8 cellular contexts compared by ENCODE assay signal in genomic region chr22:30312053-30312452, GRCh38. TPM values are rescaled to one million over a fixed set of nuclear protein-coding genes. Genes with fewer than 3 reads are reported as not detected.
DNase-seq lines count a peak whose midpoint lies in the region; ATAC-seq and TF ChIP-seq lines count a peak whose summit lies in the region.

No MANE protein-coding gene starts in this region.

- H3K36me3 ChIP-seq in heart left ventricle (peaks cover 0 to 8% (median 0%) of the 10 kb centered on the region in 9 donors), adipocyte (ENCODE audit: control insufficient read depth, insufficient read depth, low read length, severe bottlenecking) (peaks cover 13% of the 10 kb centered on the region), right lobe of liver (no peaks in the 10 kb centered on the region), upper lobe of right lung (no peaks in the 10 kb centered on the region)

- no peak for TF ChIP-seq CTCF in heart left ventricle (IDR thresholded peaks at IDR 0.05)
- no peak for TF ChIP-seq CTCF in right lobe of liver (IDR thresholded peaks at IDR 0.05)
- no peak for TF ChIP-seq CTCF in upper lobe of right lung (IDR thresholded peaks at IDR 0.05)

- DNase-seq in heart left ventricle: no peak
- DNase-seq in Right ventricle myocardium superior: no peak
- peak; percentile 55 for DNase-seq in adipocyte (ENCODE audit: low read depth)
- DNase-seq in right lobe of liver: no peak
- DNase-seq in upper lobe of right lung: no peak
- DNase-seq in KBM-7: no peak
- no peak for DNase-seq in SW 1271 (lab: John Stamatoyannopoulos, UW)

- H3K9me3 ChIP-seq in heart left ventricle (no peaks in the 10 kb centered on the region), adipocyte (ENCODE audit: control insufficient read depth, low read length) (no peaks in the 10 kb centered on the region), right lobe of liver (no peaks in the 10 kb centered on the region), upper lobe of right lung (no peaks in the 10 kb centered on the region)

- peak overlapping the region; percentile 6 for H3K9ac ChIP-seq in adipocyte (ENCODE audit: low read length)

- in situ Hi-C loops in KBM-7 (cut with MboI; ENCODE audit: low pct_unique_long_range_greater_than_20kb, low sequenced_read_pairs): no loop called here

- H3K4me3 ChIP-seq in heart left ventricle (no peak overlapping the region), adipocyte (ENCODE audit: low read length) (peak overlapping the region; percentile 14), right lobe of liver (no peak overlapping the region), upper lobe of right lung (no peak overlapping the region)

- ATAC-seq in heart left ventricle: no peak
- no peak for ATAC-seq in Right ventricle myocardium superior (ENCODE audit: poor library complexity)
- ATAC-seq in right lobe of liver: peak in 1 of 4 donors; percentile 5
- no peak for ATAC-seq in upper lobe of right lung
- ATAC-seq in GM19455 (IDR thresholded peaks at IDR 0.05; ENCODE audit: unreplicated experiment): no peak

- intact Hi-C loops in heart left ventricle (cut with DNase I): no loop called here
- intact Hi-C loops in Right ventricle myocardium superior (cut with DNase I): no loop called here
- intact Hi-C loops in right lobe of liver (cut with DNase I): no loop called here
- intact Hi-C loops in upper lobe of right lung (cut with DNase I): no loop called here

- H3K27ac ChIP-seq in heart left ventricle (peak overlapping the region; percentile 14 to 84 (median 66)), right lobe of liver (peak overlapping the region in 2 of 3 donors; percentile 47 to 82), upper lobe of right lung (peak overlapping the region; percentile 89)

- H3K4me1 ChIP-seq in heart left ventricle: peaks cover 22 to 100% (median 67%) of the 10 kb centered on the region in 12 donors
- H3K4me1 ChIP-seq in adipocyte (ENCODE audit: control insufficient read depth, insufficient read depth, low read length): peaks cover 61% of the 10 kb centered on the region
- peaks cover 2 to 72% (median 25%) of the 10 kb centered on the region in 4 donors for H3K4me1 ChIP-seq in right lobe of liver
- peaks cover 88% of the 10 kb centered on the region for H3K4me1 ChIP-seq in upper lobe of right lung

- no peak for TF ChIP-seq POLR2A in heart left ventricle (IDR thresholded peaks at IDR 0.05)
- TF ChIP-seq POLR2A in right lobe of liver (IDR thresholded peaks at IDR 0.05): no peak

- H3K27me3 ChIP-seq in heart left ventricle (no peaks in the 10 kb centered on the region), adipocyte (replicated peaks; ENCODE audit: control insufficient read depth, insufficient read depth, low read length) (no peaks in the 10 kb centered on the region), right lobe of liver (no peaks in the 10 kb centered on the region), upper lobe of right lung (no peaks in the 10 kb centered on the region)

- 87 to 92% (median 90%) methylated on average over 6 of the region's 6 CpGs for WGBS in heart left ventricle, 4 donors
- WGBS in right lobe of liver (ENCODE audit: insufficient coverage, low coverage, low lambda C conversion rate, missing lambda C conversion rate): 72% methylated on average over 4 of the region's 6 CpGs

RNA-seq across cellular contexts. Expression of gene TBC1D10A, which starts 14.7 kb away (rescaled TPM):
- 10 to 100 TPM in 1 of 9 donors, 1 to 10 TPM in 8; 4.3 to 10.1 (median 7.1) TPM for total RNA-seq in heart left ventricle
- 1 to 10 TPM; 4.5 to 9.5 TPM for polyA plus RNA-seq in heart left ventricle
- 6.5 TPM for total RNA-seq in Right ventricle myocardium superior
- 10 to 100 TPM in 3 of 6 experiments, 1 to 10 TPM in 3; 6.6 to 12.6 (median 10.0) TPM for total RNA-seq in right lobe of liver
- total RNA-seq in upper lobe of right lung: 29.6 TPM

RNA-seq across cellular contexts. Expression of gene CASTOR1, which starts 22.7 kb away (rescaled TPM):
- total RNA-seq in heart left ventricle: 10 to 100 TPM in 3 of 9 donors, 1 to 10 TPM in 6; 3.8 to 16.6 (median 7.1) TPM
- 10 to 100 TPM in 1 of 2 donors, 1 to 10 TPM in 1; 7.0 to 10.2 TPM for polyA plus RNA-seq in heart left ventricle
- 5.3 TPM for total RNA-seq in Right ventricle myocardium superior
- total RNA-seq in right lobe of liver: 1 to 10 TPM in 5 of 6 experiments, under 1 TPM in 1; 0.86 to 8.6 (median 4.0) TPM
- 15.9 TPM for total RNA-seq in upper lobe of right lung

RNA-seq across cellular contexts. Expression of gene SF3A1, which starts 44.6 kb away (rescaled TPM):
- 100 to 1,000 TPM in 4 of 9 donors, 10 to 100 TPM in 5; 57.7 to 142 (median 99.2) TPM for total RNA-seq in heart left ventricle
- polyA plus RNA-seq in heart left ventricle: 10 to 100 TPM; 11.4 to 31.3 TPM
- total RNA-seq in Right ventricle myocardium superior: 87.7 TPM
- total RNA-seq in right lobe of liver: 10 to 100 TPM; 42.6 to 72.8 (median 66.5) TPM
- total RNA-seq in upper lobe of right lung: 164 TPM

RNA-seq across cellular contexts. Expression of gene CCDC157, which starts 44.8 kb away (rescaled TPM):
- total RNA-seq in heart left ventricle (1 to 10 TPM in 5 of 9 donors, under 1 TPM in 4; 0.45 to 1.7 (median 1.1) TPM), Right ventricle myocardium superior (0.51 TPM), right lobe of liver (1 to 10 TPM in 3 of 6 experiments, under 1 TPM in 3; 0.54 to 2.9 (median 0.86) TPM), upper lobe of right lung (2.7 TPM)
- polyA plus RNA-seq in heart left ventricle: 1 to 10 TPM in 1 of 2 donors, under 1 TPM in 1; 0.42 to 1.4 TPM

RNA-seq across cellular contexts. Expression of gene OSM, which starts 45.4 kb away (rescaled TPM):
- total RNA-seq in heart left ventricle (1 to 10 TPM in 2 of 9 donors, under 1 TPM in 5, not detected in 2; 0.17 to 5.0 (median 0.42) TPM), Right ventricle myocardium superior (0.11 TPM), right lobe of liver (under 1 TPM in 4 of 6 experiments, not detected in 2; 0.10 to 0.75 (median 0.19) TPM), upper lobe of right lung (1.6 TPM)
- polyA plus RNA-seq in heart left ventricle: under 1 TPM; 0.25 to 0.27 TPM
